1 cellular context compared by ENCODE assay signal in genomic region chr13:77325371-77325941, GRCh38.
TF ChIP-seq lines count a peak whose summit lies in the region.

No MANE protein-coding gene starts in this region.

TF ChIP-seq in WTC11, 78 proteins besides CTCF, POLR2A, EP300 and RAD21 (continued from another document):
- TF ChIP-seq ZNF532 (CRISPR knock-in tag; IDR thresholded peaks at IDR 0.05; ENCODE audit: borderline replicate concordance) (no peak), ZNF232 (CRISPR knock-in tag; IDR thresholded peaks at IDR 0.05) (no peak), ATF1 (CRISPR knock-in tag; IDR thresholded peaks at IDR 0.05) (no peak), NR1H2 (CRISPR knock-in tag; IDR thresholded peaks at IDR 0.05) (no peak), HMGXB4 (CRISPR knock-in tag; IDR thresholded peaks at IDR 0.05) (no peak), TEAD1 (CRISPR knock-in tag; IDR thresholded peaks at IDR 0.05) (no peak), ZNF263 (CRISPR knock-in tag; IDR thresholded peaks at IDR 0.05; ENCODE audit: low read depth) (no peak), ETV6 (CRISPR knock-in tag; IDR thresholded peaks at IDR 0.05) (no peak), ZNF396 (CRISPR knock-in tag; IDR thresholded peaks at IDR 0.05; ENCODE audit: borderline replicate concordance) (no peak), ELF4 (CRISPR knock-in tag; IDR thresholded peaks at IDR 0.05; ENCODE audit: low read depth) (no peak), NR2C2 (CRISPR knock-in tag; IDR thresholded peaks at IDR 0.05) (no peak), GRHL2 (CRISPR knock-in tag; IDR thresholded peaks at IDR 0.05; ENCODE audit: insufficient replicate concordance, severe bottlenecking) (no peak)
